Comparison of ENCODE assay signal across 17 cellular contexts in the genomic region with DNA sequence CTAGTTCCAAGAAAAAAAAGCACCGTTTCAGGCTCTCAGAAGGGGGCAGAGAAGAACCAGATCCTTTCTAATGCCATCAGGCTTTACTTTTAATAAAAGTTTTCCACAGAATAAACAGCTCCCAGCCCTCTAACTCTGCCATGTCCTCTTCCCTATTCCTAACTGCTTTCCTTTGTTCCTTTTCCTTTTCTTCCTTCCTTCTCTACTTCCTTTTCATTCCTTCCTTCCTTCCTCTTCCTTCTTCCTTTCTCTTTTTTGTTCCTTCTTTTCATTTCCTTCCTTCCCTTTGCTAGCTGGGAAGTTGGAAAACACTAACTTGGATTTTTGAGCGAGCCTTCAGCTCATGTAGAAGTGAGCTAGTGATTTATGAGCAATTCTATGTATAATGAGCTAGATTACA. TPM values are rescaled to one million over a fixed set of nuclear protein-coding genes. Genes with fewer than 3 reads are reported as not detected.
"Had no signal": no experiment of that assay in that cellular context is flagged by ENCODE, and none has a peak within 500 bp of the region (broad histone marks: within the 10 kb centered on the region; RNA-seq: fewer than 3 reads in every experiment).

No MANE protein-coding gene starts in this region.

- H3K27ac Mint-ChIP-seq: activated CD8-positive, alpha-beta T cell treated with anti-CD3 and anti-CD28 coated beads, Interleukin-2, amount 10 ng/mL, durations not matched to agents 7 days and 5 days had no signal

- H3K9me3 Mint-ChIP-seq: activated naive CD4-positive, alpha-beta T cell treated with anti-CD3 and anti-CD28 coated beads, Interleukin-2, amount 50 U/mL, for 72 hours; nephron had no signal

- H3K4me3 Mint-ChIP-seq: activated CD8-positive, alpha-beta T cell treated with anti-CD3 and anti-CD28 coated beads, Interleukin-2, amount 10 ng/mL, durations not matched to agents 7 days and 5 days; nephron had no signal

- H3K4me3 ChIP-seq: colonic mucosa, heart right ventricle, pancreas, uterus had no signal

- H3K9me3 ChIP-seq: colonic mucosa, heart right ventricle, pancreas, uterus had no signal

- ATAC-seq: activated CD8-positive, alpha-beta T cell treated with anti-CD3 and anti-CD28 coated beads, Interleukin-2, amount 10 ng/mL, durations not matched to agents 7 days and 5 days; activated naive CD4-positive, alpha-beta T cell treated with anti-CD3 and anti-CD28 coated beads, Interleukin-2, amount 50 U/mL, for 72 hours; heart right ventricle; left lobe of liver; pancreas had no signal

- DNase-seq: activated CD4-positive, alpha-beta T cell treated with anti-CD3 and anti-CD28 coated beads for 1 hour; activated CD8-positive, alpha-beta memory T cell treated with anti-CD3 and anti-CD28 coated beads, Interleukin-2, amount 50 U/mL, for 48 hours; activated CD8-positive, alpha-beta T cell treated with anti-CD3 and anti-CD28 coated beads, Interleukin-2, amount 10 ng/mL, durations not matched to agents 7 days and 5 days; aorta; colonic mucosa; effector CD4-positive, alpha-beta T cell; heart right ventricle; pancreas; stimulated activated CD4-positive, alpha-beta T cell treated with anti-CD3 and anti-CD28 coated beads, Interleukin-15, amount 100 ng/mL, for 24 hours; stimulated activated CD4-positive, alpha-beta T cell treated with anti-CD3 and anti-CD28 coated beads, Interleukin-4, amount 100 ng/mL, for 4 hours; uterus had no signal

- H3K27me3 ChIP-seq: colonic mucosa, heart right ventricle, pancreas, uterus had no signal

- H3K4me1 Mint-ChIP-seq: nephron had no signal

- H3K4me1 ChIP-seq: colonic mucosa, pancreas, uterus had no signal

- H3K36me3 ChIP-seq: colonic mucosa, uterus had no signal

- H3K27ac ChIP-seq: colonic mucosa, heart right ventricle, pancreas, uterus had no signal

RNA-seq across cellular contexts. Expression of gene PCAT6, which starts 48.7 kb away (rescaled TPM):
- total RNA-seq: bronchial epithelial cell; frontal cortex; T-helper 2 cell treated with Interferon-gamma antibody and Interleukin-4, amounts not matched to agents 100 ng/mL and 5 ng/mL, for 36 hours; uterus had no signal

RNA-seq across cellular contexts. Expression of gene SYT2, which starts 51.8 kb away (rescaled TPM):
- total RNA-seq: activated CD8-positive, alpha-beta T cell treated with anti-CD3 and anti-CD28 coated beads, Interleukin-2, amount 10 ng/mL, durations not matched to agents 7 days and 5 days; activated naive CD4-positive, alpha-beta T cell treated with anti-CD3 and anti-CD28 coated beads, Interleukin-2, amount 50 U/mL, for 72 hours; left lobe of liver; T-helper 2 cell treated with Interferon-gamma antibody and Interleukin-4, amounts not matched to agents 100 ng/mL and 5 ng/mL, for 36 hours had no signal
